1 cellular context compared by ENCODE assay signal in genomic region chr19:12993562-12993961, GRCh38.
TF ChIP-seq lines count a peak whose summit lies in the region.

No MANE protein-coding gene starts in this region.

TF ChIP-seq in H1, 55 proteins besides CTCF, POLR2A, EP300 and RAD21:
- TF ChIP-seq JUND (IDR thresholded peaks at IDR 0.05; ENCODE audit: low read length) (no peak), HDAC2 (IDR thresholded peaks at IDR 0.05; ENCODE audit: borderline replicate concordance in 1 of 2, low read depth in 2 of 2, low read length in 2 of 2) (no peak), SP2 (IDR thresholded peaks at IDR 0.05; ENCODE audit: low read length) (no peak), BRCA1 (IDR thresholded peaks at IDR 0.05; ENCODE audit: low read depth, low read length) (no peak), NANOG (IDR thresholded peaks at IDR 0.05; ENCODE audit: insufficient read depth, low read depth, low read length, poor library complexity, severe bottlenecking) (no peak), RFX5 (IDR thresholded peaks at IDR 0.05; ENCODE audit: borderline replicate concordance, low read depth, low read length) (no peak), SP1 (IDR thresholded peaks at IDR 0.05; ENCODE audit: low read depth, low read length) (no peak)
